ENCODE assay signal across 12 cellular contexts in genomic region chr3:65855370-65856100, GRCh38.
A peak's percentile ranks its signal among the peaks of the same experiment; 100 is the strongest.
DNase-seq lines count a peak whose midpoint lies in the region; ATAC-seq and TF ChIP-seq lines count a peak whose summit lies in the region.
"Had no signal": no experiment of that assay in that cellular context is flagged by ENCODE, and none has a peak within 500 bp of the region (broad histone marks: within the 10 kb centered on the region; RNA-seq: fewer than 3 reads in every experiment).

No MANE protein-coding gene starts in this region.

- peaks cover 28% of the 10 kb centered on the region for H3K4me1 Mint-ChIP-seq in WTC11

- H3K36me3 ChIP-seq in thyroid gland = no peaks in the 10 kb centered on the region

- no peak overlapping the region for H3K4me3 Mint-ChIP-seq in WTC11

- H3K27me3 ChIP-seq in thyroid gland = no peaks in the 10 kb centered on the region

- no peaks in the 10 kb centered on the region for H3K27me3 Mint-ChIP-seq in WTC11 (ENCODE audit: low read depth)

- no peak overlapping the region for H3K4me3 ChIP-seq in thyroid gland (replicated peaks in 1 of 3)

- intact Hi-C loops in thyroid gland (cut with DNase I) = no loop called here

- H3K4me1 ChIP-seq in thyroid gland = peaks cover 7 to 30% of the 10 kb centered on the region in 2 donors

- ATAC-seq in WTC11 (no peak; the same call in 1 of the 2 replicates), GM21360 (IDR thresholded peaks at IDR 0.05; ENCODE audit: unreplicated experiment) (no peak)
- ATAC-seq: activated naive CD4-positive, alpha-beta T cell treated with anti-CD3 and anti-CD28 coated beads, Interleukin-2, amount 50 U/mL, for 72 hours had no signal

- POLR2A ChIA-PET in WTC11 (lab: Charles Lee) = no interaction called here

- CTCF ChIA-PET in WTC11 (lab: Charles Lee) = no interaction called here

- TF ChIP-seq CTCF in WTC11 (IDR thresholded peaks at IDR 0.05) (no peak), thyroid gland (IDR thresholded peaks at IDR 0.05) (no peak)

- whole genome bisulfite sequencing in thyroid gland, 2 donors = 71 to 83% methylated on average over 4 of the region's 4 CpGs

- no peaks in the 10 kb centered on the region for H3K9me3 ChIP-seq in thyroid gland

- peak overlapping the region in 1 of 3 donors; percentile 67 for H3K27ac ChIP-seq in thyroid gland
- H3K27ac ChIP-seq: HL-60 had no signal

- peak; percentile 44 for DNase-seq in NCI-H748 (lab: John Stamatoyannopoulos, UW; ENCODE audit: unreplicated experiment)
- DNase-seq in NCI-H748 treated with DMSO at 0.1 percent for 48 hours (lab: John Stamatoyannopoulos, UW) = no peak
- no peak for DNase-seq in WTC11 (ENCODE audit: low spot score)
- DNase-seq in glomerular visceral epithelial cell (ENCODE audit: extremely low spot score) = peak; percentile 12
- peak; percentile 51 to 65 for DNase-seq in thyroid gland
- DNase-seq in NCI-H774 (lab: John Stamatoyannopoulos, UW) = no peak
- no peak for DNase-seq in midbrain (lab: John Stamatoyannopoulos, UW)
- DNase-seq: activated CD8-positive, alpha-beta memory T cell treated with anti-CD3 and anti-CD28 coated beads, Interleukin-2, amount 50 U/mL, for 48 hours; nucleus accumbens had no signal

- peak in 1 of 2 donors; percentile 10 for TF ChIP-seq POLR2A in thyroid gland (IDR thresholded peaks at IDR 0.05)

- no peak overlapping the region for H3K27ac Mint-ChIP-seq in WTC11
- H3K27ac Mint-ChIP-seq: activated naive CD4-positive, alpha-beta T cell treated with anti-CD3 and anti-CD28 coated beads, Interleukin-2, amount 50 U/mL, for 72 hours had no signal

- H3K36me3 Mint-ChIP-seq in WTC11 = no peaks in the 10 kb centered on the region
- H3K36me3 Mint-ChIP-seq: activated naive CD4-positive, alpha-beta T cell treated with anti-CD3 and anti-CD28 coated beads, Interleukin-2, amount 50 U/mL, for 72 hours had no signal

- H3K9me3 Mint-ChIP-seq in WTC11 = no peaks in the 10 kb centered on the region

TF ChIP-seq in WTC11, 78 proteins besides CTCF, POLR2A, EP300 and RAD21:
- TF ChIP-seq ZBTB21 (CRISPR knock-in tag; IDR thresholded peaks at IDR 0.05; ENCODE audit: borderline replicate concordance) (no peak), ZNF425 (CRISPR knock-in tag; conservative IDR thresholded peaks at IDR 0.05) (no peak), FOXP4 (CRISPR knock-in tag; IDR thresholded peaks at IDR 0.05) (no peak), PRRX2 (CRISPR knock-in tag; IDR thresholded peaks at IDR 0.05) (no peak), NR3C1 (CRISPR knock-in tag; conservative IDR thresholded peaks at IDR 0.05; ENCODE audit: low read depth) (no peak), CBFB (CRISPR knock-in tag; IDR thresholded peaks at IDR 0.05; ENCODE audit: low read depth) (no peak), CREM (CRISPR knock-in tag; IDR thresholded peaks at IDR 0.05) (no peak), IRF1 (CRISPR knock-in tag; IDR thresholded peaks at IDR 0.05) (no peak), ZNF121 (CRISPR knock-in tag; IDR thresholded peaks at IDR 0.05) (peak; percentile 69)

Comparison
In these comparisons a context has a peak if more than half of its experiments do, and no peak if none do; other contexts are left out.
1. DNase-seq: peak in NCI-H748 (single experiment), glomerular visceral epithelial cell (single experiment) and thyroid gland (2 of 2); none in NCI-H748 treated with DMSO at 0.1 percent for 48 hours (single experiment), WTC11 (single experiment), NCI-H774 (single experiment) and midbrain (single experiment).